22 cellular contexts compared by ENCODE assay signal in the genomic region with DNA sequence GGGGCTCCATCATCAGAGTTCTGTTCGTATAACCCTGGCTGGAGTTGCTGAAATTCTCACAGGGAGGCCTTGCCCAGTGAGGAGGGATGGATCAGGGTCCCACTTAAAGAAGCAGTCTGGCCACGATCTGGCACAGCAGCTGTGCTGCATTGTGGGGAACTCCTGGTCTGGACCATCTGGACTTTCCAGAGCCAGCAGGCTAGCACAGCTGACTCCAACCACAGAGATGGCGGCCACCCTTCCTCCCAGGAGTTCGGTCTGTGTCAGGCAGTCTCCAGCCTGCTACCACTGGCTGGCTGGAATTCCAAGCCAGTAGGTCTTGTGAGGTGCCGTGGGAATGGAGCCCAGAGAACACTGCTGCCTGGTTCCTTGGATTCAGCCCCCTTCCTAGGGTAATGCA.
"Had no signal": no experiment of that assay in that cellular context is flagged by ENCODE, and none has a peak within 500 bp of the region (broad histone marks: within the 10 kb centered on the region; RNA-seq: fewer than 3 reads in every experiment).

No MANE protein-coding gene starts in this region.

- FAIRE-seq: colon, kidney had no signal

- H2AFZ ChIP-seq: hepatocyte, parathyroid adenoma had no signal

- H3K27me3 ChIP-seq: esophagus squamous epithelium, hepatocyte, stomach, uterus had no signal

- ATAC-seq: effector memory CD8-positive, alpha-beta T cell; left ventricle myocardium superior; naive thymus-derived CD4-positive, alpha-beta T cell; sciatic nerve had no signal

- DNase-seq: effector memory CD8-positive, alpha-beta T cell; esophagus squamous epithelium; foreskin fibroblast; left cardiac atrium; left ventricle myocardium superior; mesenchymal stem cell; midbrain; naive thymus-derived CD4-positive, alpha-beta T cell; nephron progenitor cell; retina; stimulated activated CD4-positive, alpha-beta T cell treated with anti-CD3 and anti-CD28 coated beads, Interleukin-12 subunit alpha, Interleukin-12 subunit beta, amount 100 ng/mL, for 4 hours; stimulated activated naive CD4-positive, alpha-beta T cell; stomach; uterus had no signal

- H3K9me3 ChIP-seq: esophagus squamous epithelium, prostate gland, stomach, uterus had no signal

- H3K4me1 ChIP-seq: parathyroid adenoma, prostate gland, uterus had no signal

- H3K4me2 ChIP-seq: hepatocyte had no signal

- H3K36me3 ChIP-seq: prostate gland, uterus had no signal

- H3K4me3 ChIP-seq: esophagus squamous epithelium, hepatocyte, lung, prostate gland, skin epidermis, stomach, uterus had no signal

- H3K9ac ChIP-seq: parathyroid adenoma had no signal

- H3K27ac ChIP-seq: esophagus squamous epithelium, hepatocyte, parathyroid adenoma, prostate gland, skin epidermis, stomach, uterus had no signal
